ENCODE assay signal across 14 cellular contexts in genomic region chr14:42002139-42002538, GRCh38.
"Had no signal": no experiment of that assay in that cellular context is flagged by ENCODE, and none has a peak within 500 bp of the region (broad histone marks: within the 10 kb centered on the region; RNA-seq: fewer than 3 reads in every experiment).

No MANE protein-coding gene starts in this region.

- DNase-seq: activated CD4-positive, alpha-beta T cell treated with anti-CD3 and anti-CD28 coated beads, Interleukin-2, amount 50 U/mL, for 4 hours; activated CD4-positive, CD25-positive, alpha-beta regulatory T cell treated with anti-CD3 and anti-CD28 coated beads, Interleukin-2, amount 50 U/mL, for 72 hours; activated naive CD4-positive, alpha-beta T cell treated with Interleukin-2 at 50 U/mL for 16 hours; activated T-cell treated with anti-CD3 and anti-CD28 coated beads for 4 hours; caudate nucleus; heart left ventricle; naive B cell; sigmoid colon; thyroid gland had no signal

- ATAC-seq: heart left ventricle; stimulated activated memory B cell treated with anti-CD40 and anti-IgM and Interleukin-4, amounts not matched to agents 10 μg/mL and 1 μg/mL and 100 μg/mL, for 72 hours had no signal

- H3K27me3 ChIP-seq: ascending aorta, esophagus muscularis mucosa, heart left ventricle, neural progenitor cell, sigmoid colon, thyroid gland had no signal

- H3K9me3 ChIP-seq: ascending aorta, esophagus muscularis mucosa, heart left ventricle, sigmoid colon, thyroid gland had no signal

- H3K27ac ChIP-seq: ascending aorta, coronary artery, esophagus muscularis mucosa, heart left ventricle, neural progenitor cell, sigmoid colon, thyroid gland had no signal

- H3K4me3 ChIP-seq: ascending aorta, coronary artery, esophagus muscularis mucosa, heart left ventricle, neural progenitor cell, sigmoid colon, thyroid gland had no signal
